In genomic region chr10:133098426-133099124, GRCh38 we compare ENCODE assay signal across 1 cellular context.
TF ChIP-seq lines count a peak whose summit lies in the region.

No MANE protein-coding gene starts in this region.

TF ChIP-seq in K562, 482 proteins besides CTCF, POLR2A, EP300 and RAD21:
- TF ChIP-seq, protein P1, sequence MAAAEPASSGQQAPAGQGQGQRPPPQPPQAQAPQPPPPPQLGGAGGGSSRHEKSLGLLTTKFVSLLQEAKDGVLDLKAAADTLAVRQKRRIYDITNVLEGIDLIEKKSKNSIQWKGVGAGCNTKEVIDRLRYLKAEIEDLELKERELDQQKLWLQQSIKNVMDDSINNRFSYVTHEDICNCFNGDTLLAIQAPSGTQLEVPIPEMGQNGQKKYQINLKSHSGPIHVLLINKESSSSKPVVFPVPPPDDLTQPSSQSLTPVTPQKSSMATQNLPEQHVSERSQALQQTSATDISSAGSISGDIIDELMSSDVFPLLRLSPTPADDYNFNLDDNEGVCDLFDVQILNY (CRISPR knock-in tag; IDR thresholded peaks at IDR 0.05): no peak
- TF ChIP-seq ZNF764 (CRISPR knock-in tag; IDR thresholded peaks at IDR 0.05; ENCODE audit: low read depth) (no peak), E2F6 (IDR thresholded peaks at IDR 0.05; ENCODE audit: borderline replicate concordance in 1 of 2, extremely low read depth in 1 of 2, insufficient read depth in 1 of 2, insufficient read length in 1 of 2, low read depth in 1 of 2, low read length in 1 of 2, poor library complexity in 1 of 2, severe bottlenecking in 1 of 2) (peak; percentile 14 to 57), ZNF12 (CRISPR knock-in tag; IDR thresholded peaks at IDR 0.05) (no peak), CHD2 (IDR thresholded peaks at IDR 0.05; ENCODE audit: low read depth, low read length) (no peak), OTX1 (CRISPR knock-in tag; IDR thresholded peaks at IDR 0.05) (no peak), L3MBTL2 (IDR thresholded peaks at IDR 0.05) (peak; percentile 64; the same call in 1 of the 2 replicates)
- TF ChIP-seq, protein P2, sequence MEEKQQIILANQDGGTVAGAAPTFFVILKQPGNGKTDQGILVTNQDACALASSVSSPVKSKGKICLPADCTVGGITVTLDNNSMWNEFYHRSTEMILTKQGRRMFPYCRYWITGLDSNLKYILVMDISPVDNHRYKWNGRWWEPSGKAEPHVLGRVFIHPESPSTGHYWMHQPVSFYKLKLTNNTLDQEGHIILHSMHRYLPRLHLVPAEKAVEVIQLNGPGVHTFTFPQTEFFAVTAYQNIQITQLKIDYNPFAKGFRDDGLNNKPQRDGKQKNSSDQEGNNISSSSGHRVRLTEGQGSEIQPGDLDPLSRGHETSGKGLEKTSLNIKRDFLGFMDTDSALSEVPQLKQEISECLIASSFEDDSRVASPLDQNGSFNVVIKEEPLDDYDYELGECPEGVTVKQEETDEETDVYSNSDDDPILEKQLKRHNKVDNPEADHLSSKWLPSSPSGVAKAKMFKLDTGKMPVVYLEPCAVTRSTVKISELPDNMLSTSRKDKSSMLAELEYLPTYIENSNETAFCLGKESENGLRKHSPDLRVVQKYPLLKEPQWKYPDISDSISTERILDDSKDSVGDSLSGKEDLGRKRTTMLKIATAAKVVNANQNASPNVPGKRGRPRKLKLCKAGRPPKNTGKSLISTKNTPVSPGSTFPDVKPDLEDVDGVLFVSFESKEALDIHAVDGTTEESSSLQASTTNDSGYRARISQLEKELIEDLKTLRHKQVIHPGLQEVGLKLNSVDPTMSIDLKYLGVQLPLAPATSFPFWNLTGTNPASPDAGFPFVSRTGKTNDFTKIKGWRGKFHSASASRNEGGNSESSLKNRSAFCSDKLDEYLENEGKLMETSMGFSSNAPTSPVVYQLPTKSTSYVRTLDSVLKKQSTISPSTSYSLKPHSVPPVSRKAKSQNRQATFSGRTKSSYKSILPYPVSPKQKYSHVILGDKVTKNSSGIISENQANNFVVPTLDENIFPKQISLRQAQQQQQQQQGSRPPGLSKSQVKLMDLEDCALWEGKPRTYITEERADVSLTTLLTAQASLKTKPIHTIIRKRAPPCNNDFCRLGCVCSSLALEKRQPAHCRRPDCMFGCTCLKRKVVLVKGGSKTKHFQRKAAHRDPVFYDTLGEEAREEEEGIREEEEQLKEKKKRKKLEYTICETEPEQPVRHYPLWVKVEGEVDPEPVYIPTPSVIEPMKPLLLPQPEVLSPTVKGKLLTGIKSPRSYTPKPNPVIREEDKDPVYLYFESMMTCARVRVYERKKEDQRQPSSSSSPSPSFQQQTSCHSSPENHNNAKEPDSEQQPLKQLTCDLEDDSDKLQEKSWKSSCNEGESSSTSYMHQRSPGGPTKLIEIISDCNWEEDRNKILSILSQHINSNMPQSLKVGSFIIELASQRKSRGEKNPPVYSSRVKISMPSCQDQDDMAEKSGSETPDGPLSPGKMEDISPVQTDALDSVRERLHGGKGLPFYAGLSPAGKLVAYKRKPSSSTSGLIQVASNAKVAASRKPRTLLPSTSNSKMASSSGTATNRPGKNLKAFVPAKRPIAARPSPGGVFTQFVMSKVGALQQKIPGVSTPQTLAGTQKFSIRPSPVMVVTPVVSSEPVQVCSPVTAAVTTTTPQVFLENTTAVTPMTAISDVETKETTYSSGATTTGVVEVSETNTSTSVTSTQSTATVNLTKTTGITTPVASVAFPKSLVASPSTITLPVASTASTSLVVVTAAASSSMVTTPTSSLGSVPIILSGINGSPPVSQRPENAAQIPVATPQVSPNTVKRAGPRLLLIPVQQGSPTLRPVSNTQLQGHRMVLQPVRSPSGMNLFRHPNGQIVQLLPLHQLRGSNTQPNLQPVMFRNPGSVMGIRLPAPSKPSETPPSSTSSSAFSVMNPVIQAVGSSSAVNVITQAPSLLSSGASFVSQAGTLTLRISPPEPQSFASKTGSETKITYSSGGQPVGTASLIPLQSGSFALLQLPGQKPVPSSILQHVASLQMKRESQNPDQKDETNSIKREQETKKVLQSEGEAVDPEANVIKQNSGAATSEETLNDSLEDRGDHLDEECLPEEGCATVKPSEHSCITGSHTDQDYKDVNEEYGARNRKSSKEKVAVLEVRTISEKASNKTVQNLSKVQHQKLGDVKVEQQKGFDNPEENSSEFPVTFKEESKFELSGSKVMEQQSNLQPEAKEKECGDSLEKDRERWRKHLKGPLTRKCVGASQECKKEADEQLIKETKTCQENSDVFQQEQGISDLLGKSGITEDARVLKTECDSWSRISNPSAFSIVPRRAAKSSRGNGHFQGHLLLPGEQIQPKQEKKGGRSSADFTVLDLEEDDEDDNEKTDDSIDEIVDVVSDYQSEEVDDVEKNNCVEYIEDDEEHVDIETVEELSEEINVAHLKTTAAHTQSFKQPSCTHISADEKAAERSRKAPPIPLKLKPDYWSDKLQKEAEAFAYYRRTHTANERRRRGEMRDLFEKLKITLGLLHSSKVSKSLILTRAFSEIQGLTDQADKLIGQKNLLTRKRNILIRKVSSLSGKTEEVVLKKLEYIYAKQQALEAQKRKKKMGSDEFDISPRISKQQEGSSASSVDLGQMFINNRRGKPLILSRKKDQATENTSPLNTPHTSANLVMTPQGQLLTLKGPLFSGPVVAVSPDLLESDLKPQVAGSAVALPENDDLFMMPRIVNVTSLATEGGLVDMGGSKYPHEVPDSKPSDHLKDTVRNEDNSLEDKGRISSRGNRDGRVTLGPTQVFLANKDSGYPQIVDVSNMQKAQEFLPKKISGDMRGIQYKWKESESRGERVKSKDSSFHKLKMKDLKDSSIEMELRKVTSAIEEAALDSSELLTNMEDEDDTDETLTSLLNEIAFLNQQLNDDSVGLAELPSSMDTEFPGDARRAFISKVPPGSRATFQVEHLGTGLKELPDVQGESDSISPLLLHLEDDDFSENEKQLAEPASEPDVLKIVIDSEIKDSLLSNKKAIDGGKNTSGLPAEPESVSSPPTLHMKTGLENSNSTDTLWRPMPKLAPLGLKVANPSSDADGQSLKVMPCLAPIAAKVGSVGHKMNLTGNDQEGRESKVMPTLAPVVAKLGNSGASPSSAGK (IDR thresholded peaks at IDR 0.05): peak; percentile 39; the same call in 1 of the 2 replicates
